Comparison of ENCODE assay signal across 11 cellular contexts in the genomic region with DNA sequence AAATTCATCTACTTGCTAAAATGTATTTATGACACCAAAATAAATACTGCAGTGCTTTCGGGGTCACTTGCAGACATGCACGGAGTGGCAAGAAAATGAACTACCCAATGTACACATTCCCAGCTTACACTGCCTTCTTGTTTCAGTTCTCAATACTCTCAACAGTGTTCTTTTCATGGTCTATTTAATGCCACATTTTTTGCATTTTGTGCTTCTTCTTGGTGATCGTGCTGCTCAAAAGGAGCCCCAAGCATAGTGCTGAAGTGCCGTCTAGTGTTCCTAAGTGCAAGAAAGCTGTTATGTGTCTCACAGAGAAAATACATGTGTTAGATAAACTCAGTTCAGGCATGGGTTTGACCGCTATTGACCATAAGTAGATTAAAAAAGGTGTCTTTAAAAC.
DNase-seq lines count a peak whose midpoint lies in the region; ATAC-seq lines count a peak whose summit lies in the region.
"Had no signal": no experiment of that assay in that cellular context is flagged by ENCODE, and none has a peak within 500 bp of the region (broad histone marks: within the 10 kb centered on the region; RNA-seq: fewer than 3 reads in every experiment).

No MANE protein-coding gene starts in this region.

- no peaks in the 10 kb centered on the region for H3K4me1 Mint-ChIP-seq in activated T-cell treated with anti-CD3 and anti-CD28 coated beads, Interleukin-2, amount 50 U/mL, for 72 hours (ENCODE audit: low read depth)

- peak; percentile 78 for ATAC-seq in GM18511 (IDR thresholded peaks at IDR 0.05; ENCODE audit: unreplicated experiment)
- ATAC-seq in GM21619 (IDR thresholded peaks at IDR 0.05; ENCODE audit: unreplicated experiment), result peak; percentile 84
- ATAC-seq in HG03469 (IDR thresholded peaks at IDR 0.05; ENCODE audit: unreplicated experiment), result peak; percentile 94
- no peak for ATAC-seq in activated T-cell treated with anti-CD3 and anti-CD28 coated beads, Interleukin-2, amount 50 U/mL, for 72 hours (replicated peaks in 1 of 2)

- no peak overlapping the region for H3K4me3 Mint-ChIP-seq in activated T-cell treated with anti-CD3 and anti-CD28 coated beads, Interleukin-2, amount 50 U/mL, for 72 hours

- peaks cover 2 to 4% of the 10 kb centered on the region in 2 donors for H3K9me3 Mint-ChIP-seq in activated T-cell treated with anti-CD3 and anti-CD28 coated beads, Interleukin-2, amount 50 U/mL, for 72 hours

- H3K27ac Mint-ChIP-seq in activated T-cell treated with anti-CD3 and anti-CD28 coated beads, Interleukin-2, amount 50 U/mL, for 72 hours, result no peak overlapping the region

- no peaks in the 10 kb centered on the region for H3K27me3 Mint-ChIP-seq in activated T-cell treated with anti-CD3 and anti-CD28 coated beads, Interleukin-2, amount 50 U/mL, for 72 hours (ENCODE audit: low read depth)

- peak; percentile 40 for DNase-seq in fibroblast of peridontal ligament (ENCODE audit: extremely low read depth)
- DNase-seq in activated T-cell treated with anti-CD3 and anti-CD28 coated beads, Interleukin-2, amount 50 U/mL, for 72 hours, result no peak
- DNase-seq in NCI-H2196 treated with DMSO at 0.1 percent for 48 hours (lab: John Stamatoyannopoulos, UW; ENCODE audit: unreplicated experiment), result no peak
- no peak for DNase-seq in SHP77 (lab: John Stamatoyannopoulos, UW)
- DNase-seq in CD1c-positive myeloid dendritic cell (ENCODE audit: extremely low spot score), result no peak
- DNase-seq: activated T-cell treated with anti-CD3 and anti-CD28 coated beads, Interleukin-2, amount 50 U/mL, for 1 hour; NCI-H226; stimulated activated CD4-positive, alpha-beta T cell treated with anti-CD3 and anti-CD28 coated beads, Interleukin-15, amount 100 ng/mL, for 24 hours had no signal

- H3K36me3 Mint-ChIP-seq in activated T-cell treated with anti-CD3 and anti-CD28 coated beads, Interleukin-2, amount 50 U/mL, for 72 hours (ENCODE audit: insufficient read depth in 2 of 2), result no peaks in the 10 kb centered on the region

Comparison
In these comparisons a context has a peak if more than half of its experiments do, and no peak if none do; other contexts are left out.
1. ATAC-seq: peak in GM18511 (single experiment), GM21619 (single experiment) and HG03469 (single experiment); none in activated T-cell treated with anti-CD3 and anti-CD28 coated beads, Interleukin-2, amount 50 U/mL, for 72 hours (0 of 2).